16 cellular contexts compared by ENCODE assay signal in genomic region chr17:44061446-44061845, GRCh38.
"Had no signal": no experiment of that assay in that cellular context is flagged by ENCODE, and none has a peak within 500 bp of the region (broad histone marks: within the 10 kb centered on the region; RNA-seq: fewer than 3 reads in every experiment).

No MANE protein-coding gene starts in this region.

- H3K4me3 ChIP-seq: left ventricle myocardium inferior, thyroid gland, vagina had no signal

- H3K27me3 ChIP-seq: thyroid gland, vagina had no signal

- DNase-seq: activated CD4-positive, alpha-beta memory T cell treated with anti-CD3 and anti-CD28 coated beads, Interleukin-2, amount 10 ng/mL, durations not matched to agents 7 days and 5 days; activated CD4-positive, alpha-beta T cell treated with anti-CD3 and anti-CD28 coated beads for 4 hours; activated gamma-delta T cell treated with Interleukin-2 at 50 U/mL for 16 hours; anterior cingulate cortex; dermis blood vessel endothelial cell; effector memory CD8-positive, alpha-beta T cell; glutamatergic neuron; left ventricle myocardium inferior; natural killer cell; stimulated activated CD4-positive, alpha-beta T cell treated with anti-CD3 and anti-CD28 coated beads, Interleukin-2, amount 100 ng/mL, for 48 hours; thyroid gland had no signal

- H3K27me3 Mint-ChIP-seq: activated CD4-positive, alpha-beta memory T cell treated with anti-CD3 and anti-CD28 coated beads, Interleukin-2, amount 10 ng/mL, durations not matched to agents 7 days and 5 days; activated naive CD8-positive, alpha-beta T cell; effector memory CD8-positive, alpha-beta T cell; stimulated activated memory B cell treated with anti-CD40 and anti-IgM and Interleukin-4, amounts not matched to agents 10 μg/mL and 1 μg/mL and 100 μg/mL, for 72 hours had no signal

- H3K9me3 ChIP-seq: left ventricle myocardium inferior, thyroid gland, vagina had no signal

- H3K9me3 Mint-ChIP-seq: activated CD4-positive, alpha-beta memory T cell treated with anti-CD3 and anti-CD28 coated beads, Interleukin-2, amount 10 ng/mL, durations not matched to agents 7 days and 5 days; effector memory CD8-positive, alpha-beta T cell; natural killer cell; stimulated activated memory B cell treated with anti-CD40 and anti-IgM and Interleukin-4, amounts not matched to agents 10 μg/mL and 1 μg/mL and 100 μg/mL, for 72 hours; T-helper 1 cell treated with Interleukin-12 subunit alpha and Interleukin-12 subunit beta and Interleukin-4 antibody, amounts not matched to agents 30 μg/mL and 1 μg/mL, for 36 hours had no signal

- H3K4me3 Mint-ChIP-seq: activated CD4-positive, alpha-beta memory T cell treated with anti-CD3 and anti-CD28 coated beads, Interleukin-2, amount 10 ng/mL, durations not matched to agents 7 days and 5 days; activated naive CD8-positive, alpha-beta T cell; effector memory CD8-positive, alpha-beta T cell; natural killer cell; stimulated activated memory B cell treated with anti-CD40 and anti-IgM and Interleukin-4, amounts not matched to agents 10 μg/mL and 1 μg/mL and 100 μg/mL, for 72 hours; T-helper 1 cell treated with Interleukin-12 subunit alpha and Interleukin-12 subunit beta and Interleukin-4 antibody, amounts not matched to agents 30 μg/mL and 1 μg/mL, for 36 hours had no signal

- H3K27ac Mint-ChIP-seq: activated naive CD8-positive, alpha-beta T cell; stimulated activated memory B cell treated with anti-CD40 and anti-IgM and Interleukin-4, amounts not matched to agents 10 μg/mL and 1 μg/mL and 100 μg/mL, for 72 hours had no signal

- H3K36me3 Mint-ChIP-seq: natural killer cell had no signal

- H3K27ac ChIP-seq: epithelial cell of prostate, left ventricle myocardium inferior, thyroid gland, vagina had no signal
